26 cellular contexts compared by ENCODE assay signal in the genomic region with DNA sequence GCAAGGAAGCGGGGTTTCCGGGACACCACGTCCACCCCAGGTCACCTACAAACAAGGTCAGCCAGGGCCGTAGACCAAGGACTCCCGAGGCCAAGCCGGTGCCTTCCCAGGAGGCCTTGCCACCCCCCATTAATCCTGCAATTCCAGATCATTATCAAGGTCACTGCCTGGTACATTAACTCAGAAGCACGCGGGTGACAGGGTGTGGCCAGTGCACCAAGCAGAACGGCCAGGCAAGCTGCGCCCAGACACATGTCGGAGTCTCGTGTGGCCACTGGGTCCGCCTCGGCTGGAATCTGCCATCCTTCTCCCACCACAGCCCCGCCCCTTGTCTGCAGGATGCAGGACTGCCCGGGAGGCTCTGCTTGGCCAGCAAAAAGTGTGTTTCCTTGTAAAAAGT.
DNase-seq lines count a peak whose midpoint lies in the region; FAIRE-seq and TF ChIP-seq lines count a peak whose summit lies in the region.
"Had no signal": no experiment of that assay in that cellular context is flagged by ENCODE, and none has a peak within 500 bp of the region (broad histone marks: within the 10 kb centered on the region; RNA-seq: fewer than 3 reads in every experiment).

No MANE protein-coding gene starts in this region.

- peaks cover 17% of the 10 kb centered on the region for H3K27me3 Mint-ChIP-seq in nephron progenitor cell (ENCODE audit: low read depth, poor library complexity)

- no peak overlapping the region for H3K4me3 Mint-ChIP-seq in nephron progenitor cell
- H3K4me3 Mint-ChIP-seq: HFFc6; stimulated activated naive B cell treated with anti-CD40 and anti-IgM and Interleukin-4, amounts not matched to agents 10 μg/mL and 1 μg/mL and 100 μg/mL, for 72 hours; T-cell had no signal

- FAIRE-seq in frontal cortex (lab: Jason Lieb, UNC): no peak
- FAIRE-seq: D721Med, GM12891 had no signal

- H3K27ac ChIP-seq in thyroid gland: peak overlapping the region in 2 of 3 donors; percentile 23 to 47
- no peak overlapping the region for H3K27ac ChIP-seq in vagina
- H3K27ac ChIP-seq: 22Rv1, brain microvascular endothelial cell, epithelial cell of prostate, HL-60, right lobe of liver had no signal

- TF ChIP-seq CTCF in epithelial cell of proximal tubule (conservative IDR thresholded peaks at IDR 0.05; ENCODE audit: low read depth, low read length): no peak
- no peak for TF ChIP-seq CTCF in nephron progenitor cell (IDR thresholded peaks at IDR 0.05)
- no peak for TF ChIP-seq CTCF in thyroid gland (IDR thresholded peaks at IDR 0.05)
- TF ChIP-seq CTCF in vagina (IDR thresholded peaks at IDR 0.05): no peak

- DNase-seq in DMS79 treated with DMSO at 0.1 percent for 48 hours (lab: John Stamatoyannopoulos, UW) (peak; percentile 27), DMS79 (lab: John Stamatoyannopoulos, UW) (no peak), epithelial cell of proximal tubule (ENCODE audit: low read depth) (peak; percentile 1), nephron progenitor cell (peak; percentile 47), thyroid gland (peak; percentile 83 to 84), frontal cortex (ENCODE audit: low spot score in 2 of 2) (no peak), vagina (ENCODE audit: extremely low spot score in 2 of 2) (no peak), HT-29 (ENCODE audit: low spot score) (no peak)
- DNase-seq: activated CD8-positive, alpha-beta memory T cell treated with anti-CD3 and anti-CD28 coated beads for 24 hours; activated gamma-delta T cell; brain microvascular endothelial cell; effector CD4-positive, alpha-beta T cell; GOT3; HFFc6; mesendoderm; NCI-H1417; NCI-H2029 treated with DMSO at 0.1 percent for 48 hours; nucleus accumbens; right lobe of liver; stimulated activated naive B cell treated with anti-CD40 and anti-IgM and Interleukin-4, amounts not matched to agents 10 μg/mL and 1 μg/mL and 100 μg/mL, for 72 hours; T-cell had no signal

- H3K27ac Mint-ChIP-seq in nephron progenitor cell: no peak overlapping the region
- H3K27ac Mint-ChIP-seq: HFFc6; stimulated activated naive B cell treated with anti-CD40 and anti-IgM and Interleukin-4, amounts not matched to agents 10 μg/mL and 1 μg/mL and 100 μg/mL, for 72 hours; T-cell had no signal

- intact Hi-C loops in thyroid gland (cut with DNase I): no loop called here
- intact Hi-C loops in vagina (cut with DNase I): no loop called here

- H3K4me3 ChIP-seq in epithelial cell of proximal tubule (ENCODE audit: low read depth, low read length) (no peak overlapping the region), thyroid gland (replicated peaks in 1 of 3) (no peak overlapping the region), vagina (no peak overlapping the region)
- H3K4me3 ChIP-seq: right lobe of liver had no signal

- no peaks in the 10 kb centered on the region for H3K9me3 Mint-ChIP-seq in nephron progenitor cell
- H3K9me3 Mint-ChIP-seq: stimulated activated naive B cell treated with anti-CD40 and anti-IgM and Interleukin-4, amounts not matched to agents 10 μg/mL and 1 μg/mL and 100 μg/mL, for 72 hours; T-cell had no signal

- H3K4me1 Mint-ChIP-seq in nephron progenitor cell: peaks cover 48% of the 10 kb centered on the region
- H3K4me1 Mint-ChIP-seq: stimulated activated naive B cell treated with anti-CD40 and anti-IgM and Interleukin-4, amounts not matched to agents 10 μg/mL and 1 μg/mL and 100 μg/mL, for 72 hours; T-cell had no signal

- H3K36me3 Mint-ChIP-seq in nephron progenitor cell (ENCODE audit: low read depth): no peaks in the 10 kb centered on the region
- H3K36me3 Mint-ChIP-seq: stimulated activated naive B cell treated with anti-CD40 and anti-IgM and Interleukin-4, amounts not matched to agents 10 μg/mL and 1 μg/mL and 100 μg/mL, for 72 hours; T-cell had no signal

- H3K36me3 ChIP-seq in thyroid gland (no peaks in the 10 kb centered on the region), vagina (no peaks in the 10 kb centered on the region)
- H3K36me3 ChIP-seq: brain microvascular endothelial cell, right lobe of liver had no signal

- H3K4me1 ChIP-seq in thyroid gland (peaks cover 37 to 39% of the 10 kb centered on the region in 2 donors), vagina (peaks cover 16% of the 10 kb centered on the region)

- TF ChIP-seq POLR2A in thyroid gland (IDR thresholded peaks at IDR 0.05) (no peak), vagina (IDR thresholded peaks at IDR 0.05) (no peak)

- no peaks in the 10 kb centered on the region for H3K27me3 ChIP-seq in thyroid gland
- no peaks in the 10 kb centered on the region for H3K27me3 ChIP-seq in vagina
- H3K27me3 ChIP-seq: brain microvascular endothelial cell, right lobe of liver had no signal

- H3K9me3 ChIP-seq in thyroid gland (no peaks in the 10 kb centered on the region), vagina (no peaks in the 10 kb centered on the region)
- H3K9me3 ChIP-seq: right lobe of liver had no signal

- WGBS in thyroid gland, 2 donors: 48 to 69% methylated on average over 14 to 16 of the region's 16 CpGs

Comparison
In these comparisons a context has a peak if more than half of its experiments do, and no peak if none do; other contexts are left out.
1. DNase-seq: peak in DMS79 treated with DMSO at 0.1 percent for 48 hours (single experiment), epithelial cell of proximal tubule (single experiment), nephron progenitor cell (single experiment) and thyroid gland (2 of 2); none in DMS79 (single experiment), frontal cortex (0 of 2), vagina (0 of 2) and HT-29 (single experiment).